15 cellular contexts compared by ENCODE assay signal in the genomic region with DNA sequence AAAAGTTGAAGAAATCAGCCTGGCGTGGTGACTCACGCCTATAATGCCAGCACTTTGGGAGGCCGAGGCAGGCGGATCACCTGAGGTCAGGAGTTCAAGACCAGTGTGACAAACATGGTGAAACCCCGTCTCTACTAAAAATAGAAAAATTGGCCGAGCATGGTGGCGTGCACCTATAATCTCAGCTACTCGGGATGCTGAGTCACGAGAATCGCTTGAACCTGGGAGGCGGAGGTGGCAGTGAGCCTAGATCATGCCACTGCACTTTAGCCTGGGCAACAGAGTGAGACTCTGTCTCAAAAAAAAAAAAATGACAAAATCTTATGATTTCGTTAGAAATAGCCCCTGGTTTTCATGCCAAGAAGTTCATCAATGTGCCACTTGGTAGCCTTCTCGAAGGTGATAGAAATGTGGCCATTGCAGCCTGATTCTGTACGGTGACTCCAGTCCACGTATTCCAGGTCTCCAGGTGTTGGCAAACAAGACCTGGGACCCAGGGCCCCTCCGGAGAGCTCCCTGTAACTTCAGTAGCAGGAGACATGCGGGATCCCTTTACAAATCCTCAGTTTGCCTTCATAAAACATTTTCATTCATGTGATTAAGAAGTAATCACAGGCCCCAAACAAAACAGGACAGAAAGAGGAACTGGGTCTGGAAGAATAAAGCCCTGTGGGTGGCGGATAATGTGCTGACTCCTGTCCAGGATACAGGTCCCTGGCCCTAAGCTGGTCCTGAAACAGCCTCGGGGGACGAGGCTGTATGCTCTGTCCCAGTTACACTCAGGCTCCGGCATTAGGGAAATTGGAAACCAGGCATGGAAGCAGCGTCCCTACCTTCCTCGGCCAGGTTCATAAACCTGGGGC.
DNase-seq lines count a peak whose midpoint lies in the region; ATAC-seq and TF ChIP-seq lines count a peak whose summit lies in the region.
"Had no signal": no experiment of that assay in that cellular context is flagged by ENCODE, and none has a peak within 500 bp of the region (broad histone marks: within the 10 kb centered on the region; RNA-seq: fewer than 3 reads in every experiment).

No MANE protein-coding gene starts in this region.

- H2BK5ac ChIP-seq in H9 (ENCODE audit: insufficient read length, low read length): no peak overlapping the region

- no peak overlapping the region for H4K91ac ChIP-seq in H9 (ENCODE audit: insufficient read length, low read depth, low read length)

- H3K36me3 Mint-ChIP-seq in H9 (ENCODE audit: insufficient read depth in 1 of 3, low read depth in 3 of 3): peaks cover 23 to 33% (median 25%) of the 10 kb centered on the region in 3 experiments

- no peak for TF ChIP-seq CTCF in H9 (conservative IDR thresholded peaks at IDR 0.05)
- no peak for TF ChIP-seq CTCF in dorsolateral prefrontal cortex (IDR thresholded peaks at IDR 0.05 in 54 of 56, conservative IDR thresholded peaks at IDR 0.05 in 2 of 56; ENCODE audit: low read depth in 1 of 56, partially characterized antibody in 56 of 56)

- H4K20me1 ChIP-seq in H9 (ENCODE audit: control insufficient read depth, insufficient read depth, insufficient read length): no peaks in the 10 kb centered on the region

- H3K27ac Mint-ChIP-seq in H9: peak overlapping the region; percentile 69 to 98 (median 85)
- H3K27ac Mint-ChIP-seq: activated CD4-positive, alpha-beta T cell treated with anti-CD3 and anti-CD28 coated beads for 36 hours; activated naive CD8-positive, alpha-beta T cell treated with anti-CD3 and anti-CD28 coated beads for 36 hours; CD4-positive, CD25-positive, alpha-beta regulatory T cell had no signal

- no peak overlapping the region for H3K9ac ChIP-seq in H9 (ENCODE audit: extremely low read depth, insufficient read length, low read length)

- no peak overlapping the region for H4K5ac ChIP-seq in H9 (ENCODE audit: insufficient read length, low read depth, low read length)

- no peaks in the 10 kb centered on the region for H3K27me3 ChIP-seq in H9 (ENCODE audit: insufficient read depth, low read length)
- no peaks in the 10 kb centered on the region for H3K27me3 ChIP-seq in dorsolateral prefrontal cortex
- H3K27me3 ChIP-seq: colonic mucosa, thyroid gland had no signal

- H3K4me2 ChIP-seq in H9 (ENCODE audit: insufficient read depth, insufficient read length, low read length): no peak overlapping the region

- no peaks in the 10 kb centered on the region for H3K27me3 Mint-ChIP-seq in H9 (ENCODE audit: low read depth)
- H3K27me3 Mint-ChIP-seq: activated CD4-positive, alpha-beta T cell treated with anti-CD3 and anti-CD28 coated beads for 36 hours; activated naive CD8-positive, alpha-beta T cell treated with anti-CD3 and anti-CD28 coated beads for 36 hours; CD4-positive, CD25-positive, alpha-beta regulatory T cell; naive B cell had no signal

- no peaks in the 10 kb centered on the region for H3K23me2 ChIP-seq in H9 (ENCODE audit: insufficient read length, low read depth, low read length, poor library complexity, severe bottlenecking)

- peak overlapping the region in 49 of 59 donors; percentile 3 to 62 (median 39) for H3K4me3 ChIP-seq in dorsolateral prefrontal cortex
- H3K4me3 ChIP-seq: colonic mucosa, thyroid gland had no signal

- no peak overlapping the region for H4K8ac ChIP-seq in H9 (replicated peaks; ENCODE audit: insufficient read length, low read depth, low read length)

- H3K9me3 Mint-ChIP-seq in H9: peaks cover 0 to 7% of the 10 kb centered on the region in 2 experiments; a peak in 3 of 5 replicates

- no peak overlapping the region for H2BK15ac ChIP-seq in H9 (ENCODE audit: low read depth, low read length)

- H3K23ac ChIP-seq in H9 (ENCODE audit: insufficient read length, low read depth, low read length): no peak overlapping the region

- H3K18ac ChIP-seq in H9 (ENCODE audit: insufficient read length, low read depth, low read length): no peak overlapping the region

- no peak overlapping the region for H2AK5ac ChIP-seq in H9 (ENCODE audit: insufficient read length, low read length)

- no peaks in the 10 kb centered on the region for H3K79me1 ChIP-seq in H9 (ENCODE audit: insufficient read depth, low read depth, low read length, poor library complexity, severe bottlenecking)

- no peak overlapping the region; a peak in 2 of 5 replicates for H3K4me3 Mint-ChIP-seq in H9
- H3K4me3 Mint-ChIP-seq: activated CD4-positive, alpha-beta T cell treated with anti-CD3 and anti-CD28 coated beads for 36 hours; activated naive CD8-positive, alpha-beta T cell treated with anti-CD3 and anti-CD28 coated beads for 36 hours; CD4-positive, CD25-positive, alpha-beta regulatory T cell had no signal

- intact Hi-C loops in dorsolateral prefrontal cortex (cut with DNase I): no loop called here

- H3K56ac ChIP-seq in H9 (ENCODE audit: insufficient read length, low read depth, low read length): no peak overlapping the region

- H3K4me1 Mint-ChIP-seq in H9: peaks cover 24 to 37% of the 10 kb centered on the region in 2 experiments
- H3K4me1 Mint-ChIP-seq: activated CD4-positive, alpha-beta T cell treated with anti-CD3 and anti-CD28 coated beads for 36 hours; activated naive CD8-positive, alpha-beta T cell treated with anti-CD3 and anti-CD28 coated beads for 36 hours had no signal

- no peaks in the 10 kb centered on the region for H3K79me2 ChIP-seq in H9 (ENCODE audit: insufficient read depth, low read length)

- no peak overlapping the region for H2BK12ac ChIP-seq in H9 (ENCODE audit: insufficient read length, low read depth, low read length)

- no peak overlapping the region for H2BK20ac ChIP-seq in H9 (ENCODE audit: low read depth, low read length, poor library complexity, severe bottlenecking)

- DNase-seq in H9 (no peak), NCI-H69 (lab: John Stamatoyannopoulos, UW) (peak; percentile 94), dorsolateral prefrontal cortex (peak in 1 of 10 donors; percentile 39), renal cortical epithelial cell (ENCODE audit: low read depth) (peak; percentile 43), hypothalamus (lab: John Stamatoyannopoulos, UW) (no peak), amniotic stem cell (lab: John Stamatoyannopoulos, UW) (no peak)
- DNase-seq in stimulated activated naive CD8-positive, alpha-beta T cell treated with anti-CD3 and anti-CD28 coated beads, Interleukin-15, Interleukin-2, amounts not matched to agents 100 U/mL and 50 U/mL, for 24 hours: no peak
- DNase-seq: activated CD4-positive, alpha-beta T cell treated with anti-CD3 and anti-CD28 coated beads for 36 hours; activated naive CD8-positive, alpha-beta T cell treated with anti-CD3 and anti-CD28 coated beads for 36 hours; CD4-positive, CD25-positive, alpha-beta regulatory T cell; MM.1S; naive B cell; PC-3; thyroid gland had no signal

- H3K27ac ChIP-seq in H9 (ENCODE audit: insufficient read length, low read depth, low read length) (no peak overlapping the region), dorsolateral prefrontal cortex (peak overlapping the region in 51 of 59 donors; percentile 6 to 82 (median 64))
- H3K27ac ChIP-seq: colonic mucosa, thyroid gland had no signal

- H3K4me1 ChIP-seq in H9 (ENCODE audit: insufficient read depth, low read length): no peaks in the 10 kb centered on the region; the same call in 1 of the 2 replicates
- H3K4me1 ChIP-seq: colonic mucosa, thyroid gland had no signal

- H3K9me3 ChIP-seq in H9 (ENCODE audit: control insufficient read depth, low read depth, low read length): no peaks in the 10 kb centered on the region
- H3K9me3 ChIP-seq: colonic mucosa, thyroid gland had no signal

- no peak overlapping the region for H2BK120ac ChIP-seq in H9 (ENCODE audit: low read depth, low read length, poor library complexity, severe bottlenecking)

- H3K4ac ChIP-seq in H9 (ENCODE audit: low read depth, low read length): no peak overlapping the region

- no CpG with 5 or more reads among the region's 23 CpGs for WGBS in H9 (ENCODE audit: extremely low coverage, insufficient read length, low lambda C conversion rate)

- ATAC-seq in stimulated activated naive CD8-positive, alpha-beta T cell treated with anti-CD3 and anti-CD28 coated beads, Interleukin-15, Interleukin-2, amounts not matched to agents 100 U/mL and 50 U/mL, for 24 hours: no peak
- ATAC-seq: activated CD4-positive, alpha-beta T cell treated with anti-CD3 and anti-CD28 coated beads for 36 hours; PC-3 had no signal

- H3K14ac ChIP-seq in H9 (ENCODE audit: insufficient read depth, low read length): no peak overlapping the region

- no peak overlapping the region for H2AFZ ChIP-seq in H9 (ENCODE audit: low read length)

- H3T11ph ChIP-seq in H9 (ENCODE audit: low read length): no peak overlapping the region

Comparison
In these comparisons a context has a peak if more than half of its experiments do, and no peak if none do; other contexts are left out.
1. DNase-seq: peak in NCI-H69 (single experiment) and renal cortical epithelial cell (single experiment); none in H9 (single experiment), hypothalamus (0 of 51), stimulated activated naive CD8-positive, alpha-beta T cell treated with anti-CD3 and anti-CD28 coated beads, Interleukin-15, Interleukin-2, amounts not matched to agents 100 U/mL and 50 U/mL, for 24 hours (single experiment) and amniotic stem cell (single experiment).